ENCODE assay signal across 20 cellular contexts in the genomic region with DNA sequence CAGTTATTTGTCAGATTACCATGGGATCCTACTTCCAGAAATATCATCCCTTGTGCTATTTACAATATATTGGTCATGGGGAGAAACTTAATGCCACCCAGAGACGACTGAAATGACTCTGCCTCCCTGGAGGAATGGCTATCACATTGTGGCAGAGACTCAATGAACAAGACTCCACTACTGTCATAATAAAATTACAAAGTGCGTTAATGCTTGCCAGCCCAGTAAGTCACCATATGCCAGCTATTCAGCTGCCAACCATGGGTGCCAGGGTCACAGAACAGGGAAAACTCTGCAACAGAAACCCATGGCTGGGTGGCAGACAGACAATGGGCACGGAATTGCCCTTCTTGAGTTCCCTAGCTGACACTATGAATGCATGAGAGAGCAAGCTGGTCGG.
"Had no signal": no experiment of that assay in that cellular context is flagged by ENCODE, and none has a peak within 500 bp of the region (broad histone marks: within the 10 kb centered on the region; RNA-seq: fewer than 3 reads in every experiment).

No MANE protein-coding gene starts in this region.

- H3K27ac Mint-ChIP-seq: activated CD4-positive, alpha-beta memory T cell treated with anti-CD3 and anti-CD28 coated beads for 36 hours; activated CD8-positive, alpha-beta memory T cell treated with anti-CD3 and anti-CD28 coated beads, Interleukin-2, amount 10 ng/mL, durations not matched to agents 7 days and 5 days; activated naive CD4-positive, alpha-beta T cell treated with anti-CD3 and anti-CD28 coated beads for 36 hours; activated T-helper 2 cell treated with anti-CD3 and anti-CD28 coated beads, Interferon-gamma antibody, Interleukin-2, Interleukin-4, amounts not matched to agents 10 μg/mL and 5 μg/mL and 100 μg/mL, durations not matched to agents 14 hours and 24 hours and 36 hours had no signal

- H3K4me3 Mint-ChIP-seq: activated CD4-positive, alpha-beta memory T cell treated with anti-CD3 and anti-CD28 coated beads for 36 hours; activated CD8-positive, alpha-beta memory T cell treated with anti-CD3 and anti-CD28 coated beads, Interleukin-2, amount 10 ng/mL, durations not matched to agents 7 days and 5 days; activated naive CD4-positive, alpha-beta T cell treated with anti-CD3 and anti-CD28 coated beads for 36 hours had no signal

- H3K4me1 ChIP-seq: ascending aorta, colonic mucosa, lower lobe of right lung, pancreas had no signal

- H3K27me3 Mint-ChIP-seq: activated CD4-positive, alpha-beta memory T cell treated with anti-CD3 and anti-CD28 coated beads for 36 hours; activated CD8-positive, alpha-beta memory T cell treated with anti-CD3 and anti-CD28 coated beads, Interleukin-2, amount 10 ng/mL, durations not matched to agents 7 days and 5 days had no signal

- H3K27ac ChIP-seq: ascending aorta, colonic mucosa, lower lobe of right lung, pancreas had no signal

- H3K9me3 ChIP-seq: ascending aorta, colonic mucosa, lower lobe of right lung, pancreas had no signal

- H3K4me1 Mint-ChIP-seq: activated CD8-positive, alpha-beta memory T cell treated with anti-CD3 and anti-CD28 coated beads, Interleukin-2, amount 10 ng/mL, durations not matched to agents 7 days and 5 days had no signal

- ATAC-seq: activated CD8-positive, alpha-beta memory T cell treated with anti-CD3 and anti-CD28 coated beads, Interleukin-2, amount 10 ng/mL, durations not matched to agents 7 days and 5 days; esophagus mucosa; lower lobe of right lung; pancreas; SK-N-SH treated with all-trans-retinoic acid at 6 μM for 48 hours had no signal

- H3K27me3 ChIP-seq: ascending aorta, colonic mucosa, pancreas had no signal

- H3K9me3 Mint-ChIP-seq: activated CD4-positive, alpha-beta memory T cell treated with anti-CD3 and anti-CD28 coated beads for 36 hours; activated naive CD4-positive, alpha-beta T cell treated with anti-CD3 and anti-CD28 coated beads for 36 hours; activated T-helper 2 cell treated with anti-CD3 and anti-CD28 coated beads, Interferon-gamma antibody, Interleukin-2, Interleukin-4, amounts not matched to agents 10 μg/mL and 5 μg/mL and 100 μg/mL, durations not matched to agents 14 hours and 24 hours and 36 hours had no signal

- H3K4me3 ChIP-seq: ascending aorta, colonic mucosa, lower lobe of right lung, pancreas, smooth muscle cell had no signal

- DNase-seq: activated CD4-positive, alpha-beta memory T cell treated with anti-CD3 and anti-CD28 coated beads for 36 hours; activated CD8-positive, alpha-beta memory T cell treated with anti-CD3 and anti-CD28 coated beads, Interleukin-2, amount 10 ng/mL, durations not matched to agents 7 days and 5 days; activated naive CD4-positive, alpha-beta T cell treated with anti-CD3 and anti-CD28 coated beads for 36 hours; activated T-cell treated with anti-CD3 and anti-CD28 coated beads, Interleukin-2, amount 50 U/mL, for 1 hour; colonic mucosa; kidney glomerular epithelial cell; lower lobe of right lung; pancreas; retina; stimulated activated CD4-positive, alpha-beta T cell treated with anti-CD3 and anti-CD28 coated beads, Interleukin-4, amount 100 ng/mL, for 4 hours; stimulated activated CD8-positive, alpha-beta memory T cell treated with anti-CD3 and anti-CD28 coated beads, Interleukin-4, amount 100 ng/mL, for 48 hours; stimulated activated naive CD4-positive, alpha-beta T cell treated with Interleukin-2 at 50 U/mL for 16 hours; T-helper 1 cell; T1000; trophoblast cell had no signal
